16 cellular contexts compared by ENCODE assay signal in the genomic region with DNA sequence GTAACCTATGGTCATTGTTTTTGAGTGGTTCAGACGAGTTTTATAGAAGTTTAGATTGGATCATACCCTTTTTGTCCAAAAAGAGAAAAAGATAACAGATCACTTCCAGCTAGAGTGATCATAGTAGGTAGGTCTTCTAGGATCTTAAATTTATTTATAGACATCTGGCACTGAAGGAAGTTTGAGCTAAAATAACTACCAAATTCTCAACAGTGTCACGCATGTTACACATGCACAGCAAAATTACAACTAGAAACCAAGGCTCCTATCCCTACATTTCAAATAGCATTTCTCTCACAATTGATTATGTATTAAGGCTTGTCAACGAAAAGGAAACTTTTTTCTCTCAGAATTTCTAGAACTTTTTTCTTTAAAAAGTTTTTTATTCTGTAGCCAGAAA. TPM values are rescaled to one million over a fixed set of nuclear protein-coding genes. Genes with fewer than 3 reads are reported as not detected.
A peak's percentile ranks its signal among the peaks of the same experiment; 100 is the strongest.
DNase-seq lines count a peak whose midpoint lies in the region; ATAC-seq and TF ChIP-seq lines count a peak whose summit lies in the region.
"Had no signal": no experiment of that assay in that cellular context is flagged by ENCODE, and none has a peak within 500 bp of the region (broad histone marks: within the 10 kb centered on the region; RNA-seq: fewer than 3 reads in every experiment).

No MANE protein-coding gene starts in this region.

- DNase-seq in EH (ENCODE audit: low read depth) (peak; percentile 40), RWPE2 (ENCODE audit: low spot score) (no peak), fibroblast of the aortic adventitia (ENCODE audit: low read depth) (peak; percentile 34), skeletal muscle cell (ENCODE audit: low read depth) (no peak), NCI-H524 treated with DMSO at 0.1 percent for 48 hours (lab: John Stamatoyannopoulos, UW) (no peak), RWPE1 (ENCODE audit: low spot score) (no peak)
- DNase-seq in naive thymus-derived CD4-positive, alpha-beta T cell, result no peak
- DNase-seq in effector memory CD4-positive, alpha-beta T cell, result no peak
- DNase-seq: activated CD4-positive, alpha-beta T cell treated with anti-CD3 and anti-CD28 coated beads for 48 hours; activated naive CD4-positive, alpha-beta T cell treated with anti-CD3 and anti-CD28 coated beads, Interleukin-2, amount 50 U/mL, for 16 hours; DMS53; dorsolateral prefrontal cortex; KBM-7; NCI-H2227 treated with DMSO at 0.1 percent for 48 hours; stimulated activated CD4-positive, alpha-beta T cell treated with anti-CD3 and anti-CD28 coated beads, Interleukin-4, amount 100 ng/mL, for 24 hours had no signal

- TF ChIP-seq CTCF in RWPE2 (IDR thresholded peaks at IDR 0.05; ENCODE audit: poor library complexity, severe bottlenecking) (no peak), fibroblast of the aortic adventitia (IDR thresholded peaks at IDR 0.05; ENCODE audit: insufficient read depth, low read length) (no peak), RWPE1 (conservative IDR thresholded peaks at IDR 0.05; ENCODE audit: low read depth) (no peak)

- ATAC-seq in RWPE2 (ENCODE audit: low read depth), result no peak
- ATAC-seq in naive thymus-derived CD4-positive, alpha-beta T cell, result no peak

- H3K4me3 ChIP-seq in RWPE2 (ENCODE audit: severe bottlenecking), result peak overlapping the region; percentile 76
- H3K4me3 ChIP-seq in fibroblast of the aortic adventitia (ENCODE audit: low read depth, low read length), result peak overlapping the region; percentile 94
- peak overlapping the region; percentile 82 for H3K4me3 ChIP-seq in skeletal muscle cell (ENCODE audit: low read depth, low read length)
- no peak overlapping the region for H3K4me3 ChIP-seq in naive thymus-derived CD4-positive, alpha-beta T cell (ENCODE audit: low read length)
- no peak overlapping the region for H3K4me3 ChIP-seq in effector memory CD4-positive, alpha-beta T cell (ENCODE audit: insufficient read depth, low read depth, low read length, poor library complexity, severe bottlenecking)

- H3K27ac ChIP-seq in RWPE2 (ENCODE audit: poor library complexity, severe bottlenecking) (peak overlapping the region; percentile 83), RWPE1 (no peak overlapping the region)
- no peak overlapping the region for H3K27ac ChIP-seq in naive thymus-derived CD4-positive, alpha-beta T cell (ENCODE audit: low read depth, low read length)
- no peak overlapping the region for H3K27ac ChIP-seq in effector memory CD4-positive, alpha-beta T cell (ENCODE audit: insufficient read depth, low read length, poor library complexity, severe bottlenecking)
- H3K27ac ChIP-seq: dorsolateral prefrontal cortex had no signal

- no peaks in the 10 kb centered on the region for H3K9me3 ChIP-seq in RWPE2 (ENCODE audit: severe bottlenecking)
- H3K9me3 ChIP-seq in naive thymus-derived CD4-positive, alpha-beta T cell (ENCODE audit: control insufficient read depth in 2 of 3, low read length in 3 of 3), result no peaks in the 10 kb centered on the region
- no peaks in the 10 kb centered on the region for H3K9me3 ChIP-seq in effector memory CD4-positive, alpha-beta T cell (ENCODE audit: control insufficient read depth, low read length)

- H3K4me3 Mint-ChIP-seq in naive thymus-derived CD4-positive, alpha-beta T cell, result no peak overlapping the region

- peaks cover 22 to 62% (median 57%) of the 10 kb centered on the region in 7 donors for H3K4me1 Mint-ChIP-seq in naive thymus-derived CD4-positive, alpha-beta T cell

- H3K4me1 ChIP-seq in RWPE2 (ENCODE audit: insufficient read depth, poor library complexity, severe bottlenecking), result peaks cover 41% of the 10 kb centered on the region
- peaks cover 13% of the 10 kb centered on the region in 2 donors for H3K4me1 ChIP-seq in naive thymus-derived CD4-positive, alpha-beta T cell (ENCODE audit: control insufficient read depth in 2 of 2, insufficient read depth in 2 of 2, low read length in 2 of 2)
- H3K4me1 ChIP-seq in effector memory CD4-positive, alpha-beta T cell (ENCODE audit: control insufficient read depth, insufficient read depth, low read length, poor library complexity, severe bottlenecking), result peaks cover 14% of the 10 kb centered on the region

- CTCF ChIA-PET in naive thymus-derived CD4-positive, alpha-beta T cell (lab: Charles Lee), result no interaction called here
- CTCF ChIA-PET in RWPE1 (lab: Yijun Ruan, JAX), result no interaction called here

- H3K36me3 ChIP-seq in RWPE2 (ENCODE audit: low read depth), result peaks cover 57% of the 10 kb centered on the region
- H3K36me3 ChIP-seq in naive thymus-derived CD4-positive, alpha-beta T cell (ENCODE audit: control insufficient read depth in 2 of 3, insufficient read depth in 3 of 3, low read length in 3 of 3), result peaks cover 0 to 3% (median 0%) of the 10 kb centered on the region in 3 experiments
- no peaks in the 10 kb centered on the region for H3K36me3 ChIP-seq in effector memory CD4-positive, alpha-beta T cell (ENCODE audit: control insufficient read depth, insufficient read depth, low read length)

- H3K27me3 Mint-ChIP-seq in naive thymus-derived CD4-positive, alpha-beta T cell, result no peaks in the 10 kb centered on the region

- no peaks in the 10 kb centered on the region for H3K9me3 Mint-ChIP-seq in naive thymus-derived CD4-positive, alpha-beta T cell

- H3K36me3 Mint-ChIP-seq in naive thymus-derived CD4-positive, alpha-beta T cell, result peaks cover 0 to 4% (median 0%) of the 10 kb centered on the region in 5 donors

- H3K27ac Mint-ChIP-seq in naive thymus-derived CD4-positive, alpha-beta T cell, result peak overlapping the region in 3 of 9 donors; percentile 28 to 65 (median 45)

- intact Hi-C loops in naive thymus-derived CD4-positive, alpha-beta T cell (cut with micrococcal nuclease), result no loop called here

- H3K27me3 ChIP-seq in RWPE2 (ENCODE audit: insufficient read depth, poor library complexity, severe bottlenecking), result no peaks in the 10 kb centered on the region
- H3K27me3 ChIP-seq in naive thymus-derived CD4-positive, alpha-beta T cell (ENCODE audit: control insufficient read depth in 2 of 2, insufficient read depth in 2 of 2, low read length in 2 of 2), result no peaks in the 10 kb centered on the region
- no peaks in the 10 kb centered on the region for H3K27me3 ChIP-seq in effector memory CD4-positive, alpha-beta T cell (replicated peaks; ENCODE audit: control insufficient read depth, insufficient read depth, low read length, poor library complexity, severe bottlenecking)
- H3K27me3 ChIP-seq: dorsolateral prefrontal cortex had no signal

- POLR2A ChIA-PET in naive thymus-derived CD4-positive, alpha-beta T cell (lab: Charles Lee), result no interaction called here
- POLR2A ChIA-PET in RWPE1 (lab: Yijun Ruan, JAX; ENCODE audit: low non-redundant PET), result interaction anchor here (0.6 kb wide), 1 partner anchor 90 kb away, joined by 5 read pairs; no protein-coding TSS in a partner anchor

RNA-seq across cellular contexts. Expression of gene CALU, which starts 2.3 kb away (rescaled TPM):
- total RNA-seq in fibroblast of the aortic adventitia (ENCODE audit: low replicate concordance), result 624 and 625 TPM in 2 replicates
- 10 to 100 TPM; 18.6 to 36.2 (median 22.6) TPM for total RNA-seq in naive thymus-derived CD4-positive, alpha-beta T cell
- 10 to 100 TPM; 19.2 to 22.2 TPM for polyA plus RNA-seq in naive thymus-derived CD4-positive, alpha-beta T cell

RNA-seq across cellular contexts. Expression of gene OPN1SW, which starts 34.1 kb away (rescaled TPM):
- total RNA-seq in fibroblast of the aortic adventitia (ENCODE audit: low replicate concordance), result not detected in 2 replicates
- total RNA-seq in naive thymus-derived CD4-positive, alpha-beta T cell, result not detected
- not detected for polyA plus RNA-seq in naive thymus-derived CD4-positive, alpha-beta T cell
- total RNA-seq: temporal lobe had no signal

RNA-seq across cellular contexts. Expression of gene CCDC136, which starts 50.3 kb away (rescaled TPM):
- total RNA-seq in fibroblast of the aortic adventitia (ENCODE audit: low replicate concordance), result 9.9 and 15.7 TPM in 2 replicates
- total RNA-seq in naive thymus-derived CD4-positive, alpha-beta T cell, result 10 to 100 TPM in 1 of 5 experiments, 1 to 10 TPM in 4; 6.7 to 14.0 (median 9.6) TPM
- polyA plus RNA-seq in naive thymus-derived CD4-positive, alpha-beta T cell, result 1 to 10 TPM in 1 of 2 donors, under 1 TPM in 1; 0.70 to 1.6 TPM

Comparison
In these comparisons a context has a peak if more than half of its experiments do, and no peak if none do; other contexts are left out.
1. DNase-seq: peak in EH (single experiment) and fibroblast of the aortic adventitia (single experiment); none in RWPE2 (single experiment), skeletal muscle cell (single experiment), naive thymus-derived CD4-positive, alpha-beta T cell (0 of 9), NCI-H524 treated with DMSO at 0.1 percent for 48 hours (single experiment), RWPE1 (single experiment) and effector memory CD4-positive, alpha-beta T cell (0 of 3).
2. H3K4me3 ChIP-seq: peak in RWPE2 (single experiment), fibroblast of the aortic adventitia (single experiment) and skeletal muscle cell (single experiment); none in naive thymus-derived CD4-positive, alpha-beta T cell (single experiment) and effector memory CD4-positive, alpha-beta T cell (single experiment).
3. RNA of gene CALU, which starts 2.3 kb away (total RNA-seq): 624 to 625 TPM in fibroblast of the aortic adventitia; 18.6 to 36.2 TPM in naive thymus-derived CD4-positive, alpha-beta T cell; every median in the first group is over 10 times any median in the second.